In genomic region chr19:9620842-9621155, GRCh38 we compare ENCODE assay signal across 9 cellular contexts. TPM values are rescaled to one million over a fixed set of nuclear protein-coding genes. Genes with fewer than 3 reads are reported as not detected.
DNase-seq lines count a peak whose midpoint lies in the region; ATAC-seq, FAIRE-seq and TF ChIP-seq lines count a peak whose summit lies in the region.
"Had no signal": no experiment of that assay in that cellular context is flagged by ENCODE, and none has a peak within 500 bp of the region (broad histone marks: within the 10 kb centered on the region; RNA-seq: fewer than 3 reads in every experiment).

No MANE protein-coding gene starts in this region.

- H4K20me1 ChIP-seq in SK-N-SH (ENCODE audit: insufficient read depth) (no peaks in the 10 kb centered on the region), keratinocyte (ENCODE audit: control insufficient read depth, extremely low read depth, insufficient read depth, low read length) (no peaks in the 10 kb centered on the region)

- peak overlapping the region; percentile 97 for H3K4me3 Mint-ChIP-seq in activated naive CD8-positive, alpha-beta T cell treated with anti-CD3 and anti-CD28 coated beads, Interleukin-2, amount 10 ng/mL, durations not matched to agents 7 days and 5 days

- peaks cover 3% of the 10 kb centered on the region for H3K9me3 Mint-ChIP-seq in activated naive CD8-positive, alpha-beta T cell treated with anti-CD3 and anti-CD28 coated beads, Interleukin-2, amount 10 ng/mL, durations not matched to agents 7 days and 5 days

- H3K79me2 ChIP-seq in SK-N-SH (ENCODE audit: insufficient read depth) (peaks cover 40% of the 10 kb centered on the region), keratinocyte (ENCODE audit: control insufficient read depth, insufficient read depth, low read length) (peaks cover 31% of the 10 kb centered on the region)

- H3K9ac ChIP-seq in SK-N-SH (peak overlapping the region; percentile 87), keratinocyte (ENCODE audit: control insufficient read depth, extremely low read depth, insufficient read depth, low read length) (peak overlapping the region; percentile 83)

- H3K4me1 Mint-ChIP-seq in activated naive CD8-positive, alpha-beta T cell treated with anti-CD3 and anti-CD28 coated beads, Interleukin-2, amount 10 ng/mL, durations not matched to agents 7 days and 5 days = peaks cover 18% of the 10 kb centered on the region

- H2AFZ ChIP-seq in SK-N-SH (ENCODE audit: low read depth) = peak overlapping the region; percentile 94
- peak overlapping the region; percentile 92 for H2AFZ ChIP-seq in keratinocyte (ENCODE audit: control insufficient read depth, low read length)

- H3K4me1 ChIP-seq in SK-N-SH (ENCODE audit: control insufficient read depth in 1 of 2, insufficient read depth in 2 of 2, low read depth in 1 of 2, low read length in 1 of 2) = peaks cover 5 to 6% of the 10 kb centered on the region in 2 experiments; a peak in 2 of 4 replicates
- H3K4me1 ChIP-seq in keratinocyte (ENCODE audit: control insufficient read depth, extremely low read depth, insufficient read depth, low read length) = peaks cover 14% of the 10 kb centered on the region

- 0% methylated on average over 3 of the region's 16 CpGs for WGBS in SK-N-SH (ENCODE audit: low lambda C conversion rate)

- H3K4me2 ChIP-seq in SK-N-SH (peak overlapping the region; percentile 90), keratinocyte (ENCODE audit: control insufficient read depth, extremely low read depth, insufficient read depth, low read depth, low read length) (peak overlapping the region; percentile 85)

- no peaks in the 10 kb centered on the region for H3K27me3 Mint-ChIP-seq in activated naive CD8-positive, alpha-beta T cell treated with anti-CD3 and anti-CD28 coated beads, Interleukin-2, amount 10 ng/mL, durations not matched to agents 7 days and 5 days

- peaks cover 10% of the 10 kb centered on the region for H3F3A ChIP-seq in SK-N-SH (replicated peaks; ENCODE audit: insufficient read depth)

- H3K36me3 Mint-ChIP-seq in activated naive CD8-positive, alpha-beta T cell treated with anti-CD3 and anti-CD28 coated beads, Interleukin-2, amount 10 ng/mL, durations not matched to agents 7 days and 5 days = peaks cover 34% of the 10 kb centered on the region

- H3K9me1 ChIP-seq in keratinocyte (ENCODE audit: control insufficient read depth, extremely low read depth, insufficient read depth, low read length) = no peaks in the 10 kb centered on the region

- ATAC-seq in SK-N-SH treated with all-trans-retinoic acid at 6 μM for 48 hours = no peak
- ATAC-seq in activated naive CD8-positive, alpha-beta T cell treated with anti-CD3 and anti-CD28 coated beads, Interleukin-2, amount 10 ng/mL, durations not matched to agents 7 days and 5 days (ENCODE audit: low read depth) = no peak

- DNase-seq in SK-N-SH (no peak), keratinocyte (ENCODE audit: low read depth, low spot score) (no peak), activated gamma-delta T cell treated with Interleukin-2 at 50 U/mL for 16 hours (no peak)
- no peak for DNase-seq in activated naive CD8-positive, alpha-beta T cell treated with anti-CD3 and anti-CD28 coated beads, Interleukin-2, amount 10 ng/mL, durations not matched to agents 7 days and 5 days
- DNase-seq in stimulated activated CD8-positive, alpha-beta memory T cell treated with anti-CD3 and anti-CD28 coated beads, Interleukin-4, amount 100 ng/mL, for 48 hours = no peak
- no peak for DNase-seq in activated CD4-positive, alpha-beta T cell treated with anti-CD3 and anti-CD28 coated beads, Interleukin-2, amount 50 U/mL, for 1 hour

- H3K9me2 ChIP-seq in SK-N-SH = no peaks in the 10 kb centered on the region

- no peak for TF ChIP-seq RAD21 in SK-N-SH (IDR thresholded peaks at IDR 0.05; ENCODE audit: low read length)

- peak overlapping the region; percentile 100 for H3K27ac Mint-ChIP-seq in activated naive CD8-positive, alpha-beta T cell treated with anti-CD3 and anti-CD28 coated beads, Interleukin-2, amount 10 ng/mL, durations not matched to agents 7 days and 5 days

- H3K27me3 ChIP-seq in SK-N-SH (ENCODE audit: insufficient read depth) (no peaks in the 10 kb centered on the region), keratinocyte (ENCODE audit: control insufficient read depth, extremely low read depth, insufficient read depth, low read length) (no peaks in the 10 kb centered on the region)

- peak overlapping the region; percentile 70 to 95 for H3K4me3 ChIP-seq in SK-N-SH (ENCODE audit: low read depth in 2 of 2, low read length in 1 of 2)
- H3K4me3 ChIP-seq in keratinocyte (ENCODE audit: control insufficient read depth in 2 of 3, extremely low read depth in 1 of 3, insufficient read depth in 2 of 3, low read depth in 1 of 3, low read length in 3 of 3) = peak overlapping the region; percentile 74 to 98 (median 82)

- no peak for TF ChIP-seq EP300 in SK-N-SH (IDR thresholded peaks at IDR 0.05; ENCODE audit: borderline replicate concordance in 1 of 2, low read depth in 1 of 2, low read length in 1 of 2)

- CTCF ChIA-PET in SK-N-SH (lab: Yijun Ruan, JAX) = interaction anchor here (0.6 kb wide), 1 partner anchor 179 kb away, joined by 3 read pairs; no protein-coding TSS in a partner anchor

- POLR2A ChIA-PET in SK-N-SH (lab: Yijun Ruan, JAX) = interaction anchor here (1.5 kb wide), 1 partner anchor 147 kb away, joined by 15 read pairs; the partner anchor contains the start of gene ZNF846
- POLR2A ChIA-PET in activated naive CD8-positive, alpha-beta T cell treated with anti-CD3 and anti-CD28 coated beads, Interleukin-2, amount 10 ng/mL, durations not matched to agents 7 days and 5 days (lab: Charles Lee) = interaction anchor here (1.1 kb wide), 1 partner anchor 198 kb away, joined by 4 read pairs; the partner anchor contains the start of gene FBXL12

- H3K27ac ChIP-seq in SK-N-SH (ENCODE audit: low read depth in 2 of 2, low read length in 1 of 2) = peak overlapping the region; percentile 84 to 96
- H3K27ac ChIP-seq in keratinocyte (ENCODE audit: control insufficient read depth, insufficient read depth, low read length) = peak overlapping the region; percentile 90
- peak overlapping the region; percentile 92 for H3K27ac ChIP-seq in temporal lobe (ENCODE audit: low read depth, low read length)

- H3K36me3 ChIP-seq in SK-N-SH (replicated peaks in 1 of 2; ENCODE audit: control insufficient read depth in 1 of 2, insufficient read depth in 2 of 2, low read length in 1 of 2) = peaks cover 18 to 36% of the 10 kb centered on the region in 2 experiments
- H3K36me3 ChIP-seq in keratinocyte (ENCODE audit: control insufficient read depth in 2 of 2, extremely low read depth in 1 of 2, insufficient read depth in 2 of 2, low read length in 2 of 2) = peaks cover 4 to 20% of the 10 kb centered on the region in 2 experiments

- FAIRE-seq in keratinocyte (lab: Jason Lieb, UNC) = no peak
- FAIRE-seq: A204.1 had no signal

- TF ChIP-seq CTCF in SK-N-SH (IDR thresholded peaks at IDR 0.05) = no peak
- no peak for TF ChIP-seq CTCF in keratinocyte (optimal IDR thresholded peaks at IDR 0.05 in 1 of 3, IDR thresholded peaks at IDR 0.05 in 1 of 3, conservative IDR thresholded peaks at IDR 0.05 in 1 of 3; ENCODE audit: extremely low read depth in 1 of 3, insufficient read depth in 2 of 3, low read length in 3 of 3)

- H3K9me3 ChIP-seq in SK-N-SH (no peaks in the 10 kb centered on the region), keratinocyte (ENCODE audit: control insufficient read depth, low read depth, low read length) (no peaks in the 10 kb centered on the region)

- dilution Hi-C loops in keratinocyte (cut with MboI; ENCODE audit: extremely low pct_ligation_motif_present, low sequenced_read_pairs) = no loop called here

RNA-seq across cellular contexts. Expression of gene ZNF561, which starts 0.2 kb away (rescaled TPM):
- polyA plus RNA-seq in SK-N-SH (2012; rRNA removed) = 18.0 and 28.1 TPM in 2 replicates
- polyA plus RNA-seq in SK-N-SH (2012; cell fraction: cytosol; rRNA removed) = 14.0 and 15.5 TPM in 2 replicates
- 24.9 and 48.6 TPM in 2 replicates for polyA plus RNA-seq in SK-N-SH (2012; cell fraction: nucleus; rRNA removed)
- 10 to 100 TPM; 34.0 to 39.5 TPM for total RNA-seq in activated naive CD8-positive, alpha-beta T cell treated with anti-CD3 and anti-CD28 coated beads, Interleukin-2, amount 10 ng/mL, durations not matched to agents 7 days and 5 days
- 38.2 to 66.1 TPM (median 56.3 TPM) in 3 replicates for polyA plus RNA-seq in keratinocyte
- polyA plus RNA-seq in keratinocyte (2011; ENCODE audit: low read depth) = 30.4 TPM
- 24.4 and 42.9 TPM in 2 replicates for polyA plus RNA-seq in keratinocyte (2011; cell fraction: cytosol; rRNA removed)
- polyA plus RNA-seq in keratinocyte (2011; cell fraction: nucleus; rRNA removed) = 64.1 and 82.1 TPM in 2 replicates
- 34.8 and 43.7 TPM in 2 replicates for polyA plus RNA-seq in keratinocyte (2012; ENCODE audit: low replicate concordance)
- 28.8 to 110 TPM (median 69.7 TPM) in 3 replicates for polyA minus RNA-seq in keratinocyte
- polyA minus RNA-seq in keratinocyte (2011; cell fraction: cytosol; rRNA and poly(A)+ RNA removed) = 41.8 TPM
- polyA minus RNA-seq in keratinocyte (2011; cell fraction: nucleus; rRNA and poly(A)+ RNA removed) = 49.3 and 66.9 TPM in 2 replicates
- 32.5 TPM for total RNA-seq in temporal lobe

RNA-seq across cellular contexts. Expression of gene ZNF121, which starts 36.5 kb away (rescaled TPM):
- 1.8 and 2.8 TPM in 2 replicates for polyA plus RNA-seq in SK-N-SH (2012; rRNA removed)
- polyA plus RNA-seq in SK-N-SH (2012; cell fraction: cytosol; rRNA removed) = 1.7 and 2.1 TPM in 2 replicates
- 4.0 and 8.9 TPM in 2 replicates for polyA plus RNA-seq in SK-N-SH (2012; cell fraction: nucleus; rRNA removed)
- 10 to 100 TPM; 56.8 to 58.3 TPM for total RNA-seq in activated naive CD8-positive, alpha-beta T cell treated with anti-CD3 and anti-CD28 coated beads, Interleukin-2, amount 10 ng/mL, durations not matched to agents 7 days and 5 days
- polyA plus RNA-seq in keratinocyte = 8.9 to 20.3 TPM (median 17.7 TPM) in 3 replicates
- polyA plus RNA-seq in keratinocyte (2011; ENCODE audit: low read depth) = 7.1 TPM
- polyA plus RNA-seq in keratinocyte (2011; cell fraction: cytosol; rRNA removed) = 4.0 and 7.9 TPM in 2 replicates
- polyA plus RNA-seq in keratinocyte (2011; cell fraction: nucleus; rRNA removed) = 42.1 and 48.7 TPM in 2 replicates
- polyA plus RNA-seq in keratinocyte (2012; ENCODE audit: low replicate concordance) = 14.8 and 18.5 TPM in 2 replicates
- polyA minus RNA-seq in keratinocyte = 13.7 to 63.0 TPM (median 35.6 TPM) in 3 replicates
- 25.1 TPM for polyA minus RNA-seq in keratinocyte (2011; cell fraction: cytosol; rRNA and poly(A)+ RNA removed)
- polyA minus RNA-seq in keratinocyte (2011; cell fraction: nucleus; rRNA and poly(A)+ RNA removed) = 33.4 and 77.0 TPM in 2 replicates
- 48.7 TPM for total RNA-seq in temporal lobe

RNA-seq across cellular contexts. Expression of gene ZNF562, which starts 54.1 kb away (rescaled TPM):
- 3.1 and 4.7 TPM in 2 replicates for polyA plus RNA-seq in SK-N-SH (2012; rRNA removed)
- 3.3 and 4.1 TPM in 2 replicates for polyA plus RNA-seq in SK-N-SH (2012; cell fraction: cytosol; rRNA removed)
- polyA plus RNA-seq in SK-N-SH (2012; cell fraction: nucleus; rRNA removed) = 4.8 and 7.6 TPM in 2 replicates
- total RNA-seq in activated naive CD8-positive, alpha-beta T cell treated with anti-CD3 and anti-CD28 coated beads, Interleukin-2, amount 10 ng/mL, durations not matched to agents 7 days and 5 days = 10 to 100 TPM; 25.5 to 27.5 TPM
- polyA plus RNA-seq in keratinocyte = 13.3 to 21.1 TPM (median 18.6 TPM) in 3 replicates
- polyA plus RNA-seq in keratinocyte (2011; ENCODE audit: low read depth) = 10.0 TPM
- polyA plus RNA-seq in keratinocyte (2011; cell fraction: cytosol; rRNA removed) = 5.9 and 14.9 TPM in 2 replicates
- polyA plus RNA-seq in keratinocyte (2011; cell fraction: nucleus; rRNA removed) = 23.2 and 26.7 TPM in 2 replicates
- 12.4 and 17.8 TPM in 2 replicates for polyA plus RNA-seq in keratinocyte (2012; ENCODE audit: low replicate concordance)
- 28.4 to 65.9 TPM (median 52.1 TPM) in 3 replicates for polyA minus RNA-seq in keratinocyte
- 35.1 TPM for polyA minus RNA-seq in keratinocyte (2011; cell fraction: cytosol; rRNA and poly(A)+ RNA removed)
- polyA minus RNA-seq in keratinocyte (2011; cell fraction: nucleus; rRNA and poly(A)+ RNA removed) = 40.9 and 69.0 TPM in 2 replicates
- total RNA-seq in temporal lobe = 78.4 TPM
